In genomic region chr2:85409719-85410583, GRCh38 we compare ENCODE assay signal across 9 cellular contexts. TPM values are rescaled to one million over a fixed set of nuclear protein-coding genes. Genes with fewer than 3 reads are reported as not detected.
A peak's percentile ranks its signal among the peaks of the same experiment; 100 is the strongest.
DNase-seq lines count a peak whose midpoint lies in the region; ATAC-seq and TF ChIP-seq lines count a peak whose summit lies in the region.
"Had no signal": no experiment of that assay in that cellular context is flagged by ENCODE, and none has a peak within 500 bp of the region (broad histone marks: within the 10 kb centered on the region; RNA-seq: fewer than 3 reads in every experiment).

TSS of gene CAPG (minus strand) at chr2:85410366. CDS start at chr2:85402145, 8,221 bp downstream.

- peaks cover 72% of the 10 kb centered on the region for H3K79me2 ChIP-seq in Loucy (ENCODE audit: insufficient read depth, low read length)

- H3K4me2 ChIP-seq in Loucy (ENCODE audit: low read depth, low read length, poor library complexity, severe bottlenecking), result peak within 1 kb of the TSS; percentile 99

- no peaks in the 10 kb centered on the region for H3K27me3 ChIP-seq in Loucy (ENCODE audit: insufficient read depth, low read length, poor library complexity, severe bottlenecking)
- H3K27me3 ChIP-seq in heart left ventricle, result peaks cover 0 to 12% (median 5%) of the 10 kb centered on the region in 9 donors
- H3K27me3 ChIP-seq in skeletal muscle tissue (ENCODE audit: control insufficient read depth in 3 of 3, insufficient read depth in 3 of 3, low read length in 3 of 3), result peaks cover 0 to 16% (median 0%) of the 10 kb centered on the region in 3 donors

- H3F3A ChIP-seq in Loucy (ENCODE audit: low read depth), result peaks cover 26% of the 10 kb centered on the region

- in situ Hi-C loops in ACHN (cut with HindIII; ENCODE audit: low pct_ligation_motif_present, low pct_unique_long_range_greater_than_20kb, low sequenced_read_pairs), result no loop called here

- peak; percentile 52 for DNase-seq in activated T-cell treated with anti-CD3 and anti-CD28 coated beads, Interleukin-2, amount 50 U/mL, for 1 hour
- DNase-seq in heart left ventricle (peak in 4 of 5 donors; percentile 52 to 83 (median 61)), NCI-H1092 treated with DMSO at 0.1 percent for 48 hours (lab: John Stamatoyannopoulos, UW) (no peak), ACHN (no peak)

- H4K20me1 ChIP-seq in Loucy (ENCODE audit: insufficient read depth, low read length, poor library complexity, severe bottlenecking), result peaks cover 11% of the 10 kb centered on the region

- no peaks in the 10 kb centered on the region for H3K9me2 ChIP-seq in Loucy (replicated peaks; ENCODE audit: low read depth, low read length)

- peak within 1 kb of the TSS in 2 of 12 donors; percentile 5 to 84 for H3K27ac ChIP-seq in heart left ventricle
- H3K27ac ChIP-seq in skeletal muscle tissue (ENCODE audit: low read depth, low read length), result no peak within 1 kb of the TSS

- no peak within 1 kb of the TSS for H2AFZ ChIP-seq in Loucy (ENCODE audit: low read length)

- no peaks in the 10 kb centered on the region for H3K9me3 ChIP-seq in ES-I3 (ENCODE audit: control insufficient read depth, insufficient read depth, low read length)
- no peaks in the 10 kb centered on the region for H3K9me3 ChIP-seq in Loucy (ENCODE audit: insufficient read depth, low read depth, low read length)
- no peaks in the 10 kb centered on the region for H3K9me3 ChIP-seq in heart left ventricle
- no peaks in the 10 kb centered on the region for H3K9me3 ChIP-seq in skeletal muscle tissue (ENCODE audit: control insufficient read depth in 3 of 3, low read length in 3 of 3)

- peak; percentile 66 for ATAC-seq in GM21786 (IDR thresholded peaks at IDR 0.05; ENCODE audit: unreplicated experiment)
- peak in 3 of 4 donors; percentile 21 to 33 (median 22) for ATAC-seq in heart left ventricle

- intact Hi-C loops in heart left ventricle (cut with DNase I), result no loop called here

- peaks cover 35% of the 10 kb centered on the region for H3K4me1 ChIP-seq in ES-I3 (ENCODE audit: insufficient read depth, low read length)
- peaks cover 71% of the 10 kb centered on the region for H3K4me1 ChIP-seq in Loucy (ENCODE audit: insufficient read depth, low read length, poor library complexity, severe bottlenecking)
- H3K4me1 ChIP-seq in heart left ventricle, result peaks cover 0 to 72% (median 8%) of the 10 kb centered on the region in 12 donors
- H3K4me1 ChIP-seq in skeletal muscle tissue (ENCODE audit: control insufficient read depth in 3 of 3, insufficient read depth in 3 of 3, low read length in 3 of 3), result peaks cover 8 to 15% (median 11%) of the 10 kb centered on the region in 3 donors

- H3K9ac ChIP-seq in ES-I3 (ENCODE audit: low read depth, low read length), result peak within 1 kb of the TSS; percentile 22; the same call in 1 of the 2 replicates
- H3K9ac ChIP-seq in Loucy (ENCODE audit: low read depth, low read length, poor library complexity, severe bottlenecking), result peak within 1 kb of the TSS; percentile 78
- H3K9ac ChIP-seq in skeletal muscle tissue (ENCODE audit: low read depth in 1 of 3, low read length in 3 of 3), result no peak within 1 kb of the TSS

- H3K4me3 ChIP-seq in Loucy (ENCODE audit: low read length, poor library complexity, severe bottlenecking) (peak within 1 kb of the TSS; percentile 77), heart left ventricle (peak within 1 kb of the TSS in 3 of 12 donors; percentile 6 to 57 (median 30)), skeletal muscle tissue (ENCODE audit: low read length in 3 of 3) (no peak within 1 kb of the TSS)

- H3K36me3 ChIP-seq in ES-I3 (ENCODE audit: insufficient read depth, low read length) (no peaks in the 10 kb centered on the region), Loucy (ENCODE audit: insufficient read depth, low read length) (no peaks in the 10 kb centered on the region), heart left ventricle (no peaks in the 10 kb centered on the region), skeletal muscle tissue (ENCODE audit: control insufficient read depth in 3 of 3, insufficient read depth in 3 of 3, low read length in 3 of 3) (no peaks in the 10 kb centered on the region)

- no peak for TF ChIP-seq POLR2A in heart left ventricle (IDR thresholded peaks at IDR 0.05)

- 58 to 66% (median 62%) methylated on average over 12 of the region's 12 CpGs for WGBS in heart left ventricle, 4 donors

- no peak for TF ChIP-seq CTCF in Loucy (conservative IDR thresholded peaks at IDR 0.05; ENCODE audit: low read length)
- no peak for TF ChIP-seq CTCF in heart left ventricle (IDR thresholded peaks at IDR 0.05)

RNA-seq across cellular contexts. Expression of gene CAPG, which starts in this region (rescaled TPM):
- 10 to 100 TPM in 3 of 9 donors, 1 to 10 TPM in 6; 2.8 to 91.6 (median 4.5) TPM for total RNA-seq in heart left ventricle
- 10 to 100 TPM in 1 of 2 donors, 1 to 10 TPM in 1; 2.9 to 15.6 TPM for polyA plus RNA-seq in heart left ventricle
- 22.4 TPM for total RNA-seq in skeletal muscle tissue
- polyA plus RNA-seq: neural cell had no signal

Comparison
In these comparisons a context has a peak if more than half of its experiments do, and no peak if none do; other contexts are left out.
1. H3K9ac ChIP-seq: peak in ES-I3 (single experiment) and Loucy (single experiment); none in skeletal muscle tissue (0 of 3).
2. DNase-seq: peak in activated T-cell treated with anti-CD3 and anti-CD28 coated beads, Interleukin-2, amount 50 U/mL, for 1 hour (single experiment) and heart left ventricle (4 of 5); none in NCI-H1092 treated with DMSO at 0.1 percent for 48 hours (single experiment) and ACHN (single experiment).